ENCODE assay signal across 23 cellular contexts in genomic region chr10:48575901-48576300, GRCh38. TPM values are rescaled to one million over a fixed set of nuclear protein-coding genes. Genes with fewer than 3 reads are reported as not detected.
DNase-seq lines count a peak whose midpoint lies in the region; ATAC-seq, FAIRE-seq and TF ChIP-seq lines count a peak whose summit lies in the region.
"Had no signal": no experiment of that assay in that cellular context is flagged by ENCODE, and none has a peak within 500 bp of the region (broad histone marks: within the 10 kb centered on the region; RNA-seq: fewer than 3 reads in every experiment).

No MANE protein-coding gene starts in this region.

- H3K9ac ChIP-seq in K562 (ENCODE audit: insufficient read depth in 1 of 2, low read depth in 2 of 2, low read length in 2 of 2): no peak overlapping the region
- H3K9ac ChIP-seq in neuronal stem cell (ENCODE audit: low read depth, low read length, poor library complexity): no peak overlapping the region

- no peaks in the 10 kb centered on the region for H3K79me1 ChIP-seq in neuronal stem cell (ENCODE audit: low read depth, low read length)

- no peak overlapping the region for H2BK5ac ChIP-seq in neuronal stem cell (ENCODE audit: low read length)

- no peak for TF ChIP-seq EP300 in K562 (IDR thresholded peaks at IDR 0.05; ENCODE audit: low read length)

- no peak for TF ChIP-seq RAD21 in K562 (CRISPR knock-in tag; conservative IDR thresholded peaks at IDR 0.05 in 1 of 2, IDR thresholded peaks at IDR 0.05 in 1 of 2)

- H2AFZ ChIP-seq in K562 (ENCODE audit: low read depth, low read length): no peak overlapping the region
- no peak overlapping the region for H2AFZ ChIP-seq in neuronal stem cell (ENCODE audit: low read length)

- no peak for TF ChIP-seq CTCF in HFFc6 (IDR thresholded peaks at IDR 0.05)
- no peak for TF ChIP-seq CTCF in K562 (IDR thresholded peaks at IDR 0.05 in 2 of 3, conservative IDR thresholded peaks at IDR 0.05 in 1 of 3; ENCODE audit: insufficient read depth in 2 of 3, low read depth in 1 of 3, low read length in 3 of 3)

- CTCF ChIA-PET in K562 (lab: Yijun Ruan, JAX; ENCODE audit: low intra/inter-chr PET ratio): no interaction called here

- peak overlapping the region; percentile 13; the same call in 1 of the 2 replicates for H3K27ac Mint-ChIP-seq in HFFc6
- H3K27ac Mint-ChIP-seq: CD8-positive, alpha-beta T cell had no signal

- no peak overlapping the region for H2BK15ac ChIP-seq in neuronal stem cell (ENCODE audit: low read length)

- no peaks in the 10 kb centered on the region for H4K20me1 ChIP-seq in K562 (replicated peaks; ENCODE audit: control insufficient read depth, insufficient read depth, low read length)

- no peak overlapping the region for H2BK12ac ChIP-seq in neuronal stem cell (ENCODE audit: low read length)

- no peak overlapping the region for H3K4me3 Mint-ChIP-seq in HFFc6
- H3K4me3 Mint-ChIP-seq: CD8-positive, alpha-beta T cell had no signal

- H3K27ac ChIP-seq in K562 (ENCODE audit: extremely low read depth, low read depth, low read length): no peak overlapping the region
- no peak overlapping the region for H3K27ac ChIP-seq in neuronal stem cell (replicated peaks; ENCODE audit: low read length)
- H3K27ac ChIP-seq: RWPE1 had no signal

- H3K36me3 Mint-ChIP-seq in HFFc6 (ENCODE audit: low read depth): peaks cover 77% of the 10 kb centered on the region
- H3K36me3 Mint-ChIP-seq: CD8-positive, alpha-beta T cell had no signal

- H4K91ac ChIP-seq in neuronal stem cell (ENCODE audit: low read depth, low read length, poor library complexity): no peak overlapping the region

- H3K4me3 ChIP-seq in K562 (no peak overlapping the region), neuronal stem cell (ENCODE audit: low read length in 2 of 2) (no peak overlapping the region)
- H3K4me3 ChIP-seq: GM12878 had no signal

- intact Hi-C loops in K562 (cut with micrococcal nuclease): no loop called here

- no peak overlapping the region for H2BK120ac ChIP-seq in neuronal stem cell (ENCODE audit: low read depth, low read length)

- in situ Hi-C loops in K562 (cut with MboI): no loop called here

- no TSS peak for BruUV-seq in K562 (replicated peaks; lab: Mats Ljungman, UMichigan)

- no peak for TF ChIP-seq POLR2A in K562 (conservative IDR thresholded peaks at IDR 0.05)

- 23% methylated on average over 4 of the region's 4 CpGs for WGBS in K562 (ENCODE audit: insufficient coverage, low coverage, missing lambda C conversion rate)
- no CpG with 5 or more reads among the region's 4 CpGs for WGBS in neuronal stem cell (ENCODE audit: extremely low coverage in 2 of 2, insufficient read length in 2 of 2, insufficient replicate concordance in 1 of 2), 2 donors

- H3K4me2 ChIP-seq in K562 (ENCODE audit: insufficient read depth, low read length) (no peak overlapping the region), neuronal stem cell (ENCODE audit: insufficient read depth, low read length, poor library complexity, severe bottlenecking) (no peak overlapping the region)

- peaks cover 5% of the 10 kb centered on the region for H3K27me3 Mint-ChIP-seq in HFFc6 (ENCODE audit: insufficient read depth)

- no peaks in the 10 kb centered on the region for H3K9me3 Mint-ChIP-seq in HFFc6
- H3K9me3 Mint-ChIP-seq: CD8-positive, alpha-beta T cell had no signal

- H3K27me3 ChIP-seq in K562 (ENCODE audit: control insufficient read depth in 2 of 2, insufficient read depth in 2 of 2, low read length in 2 of 2) (peaks cover 22 to 28% of the 10 kb centered on the region in 2 experiments; a peak in 4 of 5 replicates), neuronal stem cell (ENCODE audit: control insufficient read depth in 3 of 3, insufficient read depth in 3 of 3, low read depth in 1 of 3, low read length in 3 of 3) (peaks cover 0 to 4% (median 0%) of the 10 kb centered on the region in 3 experiments)
- H3K27me3 ChIP-seq: BE2C had no signal

- no peak overlapping the region for H3K4ac ChIP-seq in neuronal stem cell (ENCODE audit: low read length)

- no peak for FAIRE-seq in K562 (lab: Jason Lieb, UNC)
- FAIRE-seq: GM12878 had no signal

- H3K9me1 ChIP-seq in K562 (ENCODE audit: control insufficient read depth, insufficient read depth, low read length): no peaks in the 10 kb centered on the region

- H3K4me1 ChIP-seq in K562 (replicated peaks in 1 of 2; ENCODE audit: control insufficient read depth in 2 of 2, insufficient read depth in 2 of 2, low read length in 2 of 2): no peaks in the 10 kb centered on the region
- H3K4me1 ChIP-seq in neuronal stem cell (ENCODE audit: control insufficient read depth in 2 of 2, insufficient read depth in 1 of 2, low read depth in 1 of 2, low read length in 2 of 2): peaks cover 0 to 4% of the 10 kb centered on the region in 2 donors
- H3K4me1 ChIP-seq: BE2C had no signal

- no peaks in the 10 kb centered on the region for H3K9me3 ChIP-seq in K562 (replicated peaks; ENCODE audit: control insufficient read depth, insufficient read depth, low read depth, low read length)
- H3K9me3 ChIP-seq in neuronal stem cell (replicated peaks in 1 of 2; ENCODE audit: control insufficient read depth in 2 of 2, insufficient read depth in 1 of 2, low read depth in 1 of 2, low read length in 2 of 2): no peaks in the 10 kb centered on the region
- H3K9me3 ChIP-seq: BE2C had no signal

- H3K23ac ChIP-seq in neuronal stem cell (ENCODE audit: low read depth, low read length, poor library complexity): no peak overlapping the region

- peak overlapping the region; percentile 82 for H3K18ac ChIP-seq in neuronal stem cell (ENCODE audit: low read length)

- peaks cover 92% of the 10 kb centered on the region for H3K4me1 Mint-ChIP-seq in HFFc6 (ENCODE audit: low read depth)

- ATAC-seq in K562: peak; percentile 41; the same call in 2 of the 3 replicates
- no peak for ATAC-seq in HG02970 (IDR thresholded peaks at IDR 0.05; ENCODE audit: low FRiP score, unreplicated experiment)
- ATAC-seq: CD8-positive, alpha-beta T cell; GM12878; PC-3; SK-N-SH treated with all-trans-retinoic acid at 6 μM for 48 hours had no signal

- H3K36me3 ChIP-seq in K562 (ENCODE audit: control insufficient read depth, insufficient read depth, low read length) (no peaks in the 10 kb centered on the region), neuronal stem cell (replicated peaks in 1 of 2; ENCODE audit: control insufficient read depth in 2 of 2, insufficient read depth in 2 of 2, low read length in 2 of 2) (no peaks in the 10 kb centered on the region)
- H3K36me3 ChIP-seq: BE2C had no signal

- H3K79me2 ChIP-seq in K562 (ENCODE audit: control insufficient read depth, insufficient read depth, low read length): no peaks in the 10 kb centered on the region

- POLR2A ChIA-PET in K562 (lab: Yijun Ruan, JAX): no interaction called here

- no peak overlapping the region for H4K8ac ChIP-seq in neuronal stem cell (ENCODE audit: low read depth, low read length)

- no peak overlapping the region for H2AK5ac ChIP-seq in neuronal stem cell (ENCODE audit: low read depth, low read length)

- no peak for DNase-seq in HFFc6
- DNase-seq in K562 (ENCODE audit: extremely low read depth in 1 of 4, low spot score in 3 of 4): no peak
- DNase-seq in neuronal stem cell (ENCODE audit: low spot score): no peak
- DNase-seq in activated CD8-positive, alpha-beta memory T cell treated with anti-CD3 and anti-CD28 coated beads, Interleukin-2, amount 50 U/mL, for 4 hours: no peak
- DNase-seq in HK-2 (ENCODE audit: unreplicated experiment): no peak
- no peak for DNase-seq in AG08395 (ENCODE audit: low spot score)
- DNase-seq: BE2C; Calu3; CD8-positive, alpha-beta T cell; EL; HCEC 1CT; KG1; MV-4-11; NCI-H1694 treated with DMSO at 0.1 percent for 48 hours; NCI-H2107; NCI-H510A; NCI-H748 treated with DMSO at 0.1 percent for 48 hours; PC-3; SIG-M5 had no signal

- H3K14ac ChIP-seq in neuronal stem cell (ENCODE audit: low read length): no peak overlapping the region

TF ChIP-seq in K562, 482 proteins besides CTCF, POLR2A, EP300 and RAD21:
- no peak for TF ChIP-seq CCNT2 (IDR thresholded peaks at IDR 0.05; ENCODE audit: borderline replicate concordance, extremely low read depth, insufficient read length, low read depth, low read length)

RNA-seq across cellular contexts. Expression of gene ARHGAP22, which starts 29.0 kb away (rescaled TPM):
- total RNA-seq in HFFc6 (2021; fragmentation: NEBNext Ultra II Directional; extraction: Animal tissue kit (Norgen Biotek cat#: 25700)): 100 to 1,000 TPM in 1 of 6 experiments, 10 to 100 TPM in 5; 74.3 to 117 (median 95.7) TPM
- 9.9 and 13.9 TPM in 2 replicates for total RNA-seq in K562 (2011; cell fraction: chromatin; rRNA removed; ENCODE audit: low replicate concordance)
- total RNA-seq in K562 (2011; cell fraction: nucleolus; rRNA removed): 10.7 and 11.5 TPM in 2 replicates
- 8.2 and 9.7 TPM in 2 replicates for total RNA-seq in K562 (2011; cell fraction: nucleoplasm; rRNA removed)
- 23.2 and 30.0 TPM in 2 replicates for total RNA-seq in K562 (2014; rRNA removed)
- total RNA-seq in K562 (2014; rRNA removed; fragmentation: Illumina TruSeq; extraction: Trizol): 7.8 and 8.6 TPM in 2 replicates
- 12.4 and 12.7 TPM in 2 replicates for total RNA-seq in K562 (2015; rRNA removed; fragmentation: Illumina TruSeq; extraction: Trizol)
- total RNA-seq in K562 (2021): 28.1 and 29.3 TPM in 2 replicates
- 12.3 and 13.1 TPM in 2 replicates for polyA plus RNA-seq in K562 (2011; rRNA removed)
- polyA plus RNA-seq in K562 (2011; cell fraction: cytosol; rRNA removed): 12.0 and 31.3 TPM in 2 replicates
- polyA plus RNA-seq in K562 (2011; cell fraction: nucleus; rRNA removed): 19.7 and 38.0 TPM in 2 replicates
- 6.0 and 12.9 TPM in 2 replicates for polyA plus RNA-seq in K562 (2012)
- 8.7 and 12.5 TPM in 2 replicates for polyA plus RNA-seq in K562 (2014; fragmentation: Illumina TruSeq; extraction: Trizol)
- polyA plus RNA-seq in K562 (2014; fragmentation: Nextera tagmentation; extraction: Ambion mirVana): 1 to 10 TPM; 1.3 to 1.4 TPM
- polyA plus RNA-seq in K562 (2014; rRNA removed): 19.3 and 22.3 TPM in 2 replicates
- polyA minus RNA-seq in K562 (2011; rRNA and poly(A)+ RNA removed): 7.5 and 11.3 TPM in 2 replicates
- polyA minus RNA-seq in K562 (2011; cell fraction: cytosol; rRNA and poly(A)+ RNA removed): 15.5 and 16.6 TPM in 2 replicates
- 9.4 and 13.7 TPM in 2 replicates for polyA minus RNA-seq in K562 (2011; cell fraction: nucleus; rRNA and poly(A)+ RNA removed)
- polyA plus RNA-seq in neuronal stem cell (2013, experiment 1 of 2): 4.5 TPM
- 4.7 TPM for polyA plus RNA-seq in neuronal stem cell (2013, experiment 2 of 2)
- total RNA-seq: CD8-positive, alpha-beta T cell had no signal
